In the genomic region with DNA sequence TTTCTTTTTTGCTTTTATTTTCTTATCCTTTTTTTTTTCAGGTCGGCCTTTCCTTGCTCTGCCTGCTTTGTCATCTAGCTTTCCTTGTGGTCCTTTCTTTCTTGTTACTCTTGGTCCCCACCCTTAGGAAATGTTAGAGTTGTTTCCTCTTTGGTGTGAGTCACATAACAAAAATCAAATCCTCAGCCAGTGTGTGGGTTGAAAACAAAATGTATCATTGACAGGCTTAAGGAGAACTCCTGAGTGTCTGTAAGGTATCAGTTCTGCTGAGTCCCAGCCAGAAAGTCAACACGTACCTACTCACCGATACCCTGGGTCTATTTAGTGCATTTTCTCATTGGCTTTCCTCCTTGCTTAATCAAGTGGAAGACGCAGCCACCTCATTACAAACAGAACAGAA, we compare ENCODE assay signal across 17 cellular contexts.
A peak's percentile ranks its signal among the peaks of the same experiment; 100 is the strongest.
DNase-seq lines count a peak whose midpoint lies in the region; ATAC-seq and TF ChIP-seq lines count a peak whose summit lies in the region.
"Had no signal": no experiment of that assay in that cellular context is flagged by ENCODE, and none has a peak within 500 bp of the region (broad histone marks: within the 10 kb centered on the region; RNA-seq: fewer than 3 reads in every experiment).

No MANE protein-coding gene starts in this region.

- H3K27ac Mint-ChIP-seq in WTC11, result peak overlapping the region; percentile 42
- H3K27ac Mint-ChIP-seq: activated naive CD8-positive, alpha-beta T cell; stimulated activated naive CD8-positive, alpha-beta T cell treated with anti-CD3 and anti-CD28 coated beads, Interleukin-15, amount 100 ng/mL, for 72 hours had no signal

- no peaks in the 10 kb centered on the region for H3K36me3 ChIP-seq in colonic mucosa
- H3K36me3 ChIP-seq: BLaER1 treated with 17β-estradiol and CSF1 and Interleukin-3, amounts not matched to agents 10 nM and 100 nM; esophagus muscularis mucosa had no signal

- no peak overlapping the region for H3K4me3 ChIP-seq in colonic mucosa
- H3K4me3 ChIP-seq: BLaER1 treated with 17β-estradiol and CSF1 and Interleukin-3, amounts not matched to agents 10 nM and 100 nM; esophagus muscularis mucosa had no signal

- no peaks in the 10 kb centered on the region for H3K36me3 Mint-ChIP-seq in WTC11
- H3K36me3 Mint-ChIP-seq: activated naive CD8-positive, alpha-beta T cell had no signal

- H3K9me3 ChIP-seq in colonic mucosa, result no peaks in the 10 kb centered on the region
- H3K9me3 ChIP-seq: BLaER1 treated with 17β-estradiol and CSF1 and Interleukin-3, amounts not matched to agents 10 nM and 100 nM; esophagus muscularis mucosa had no signal

- CTCF ChIA-PET in WTC11 (lab: Charles Lee), result no interaction called here

- H3K27me3 Mint-ChIP-seq in WTC11 (ENCODE audit: low read depth), result no peaks in the 10 kb centered on the region
- H3K27me3 Mint-ChIP-seq: stimulated activated naive CD8-positive, alpha-beta T cell treated with anti-CD3 and anti-CD28 coated beads, Interleukin-15, amount 100 ng/mL, for 72 hours had no signal

- no peak overlapping the region for H3K27ac ChIP-seq in colonic mucosa
- H3K27ac ChIP-seq: BLaER1 treated with 17β-estradiol and CSF1 and Interleukin-3, amounts not matched to agents 10 nM and 100 nM; esophagus muscularis mucosa had no signal

- no peaks in the 10 kb centered on the region for H3K4me1 ChIP-seq in colonic mucosa

- DNase-seq in Daoy (ENCODE audit: low read depth) (peak; percentile 38), WTC11 (ENCODE audit: low spot score) (no peak), fibroblast of peridontal ligament (ENCODE audit: extremely low read depth) (peak; percentile 28), pulmonary artery endothelial cell (ENCODE audit: low read depth, low spot score) (peak; percentile 1), colonic mucosa (no peak)
- DNase-seq: activated CD4-positive, alpha-beta T cell treated with anti-CD3 and anti-CD28 coated beads for 1 hour; DMS53; NCI-H1694 treated with DMSO at 0.1 percent for 48 hours; NCI-H510A treated with DMSO at 0.1 percent for 48 hours; occipital lobe; stimulated activated naive CD8-positive, alpha-beta T cell treated with anti-CD3 and anti-CD28 coated beads, Interleukin-15, amount 100 ng/mL, for 72 hours had no signal

- H3K4me1 Mint-ChIP-seq in WTC11, result peaks cover 40% of the 10 kb centered on the region
- H3K4me1 Mint-ChIP-seq: stimulated activated naive CD8-positive, alpha-beta T cell treated with anti-CD3 and anti-CD28 coated beads, Interleukin-15, amount 100 ng/mL, for 72 hours had no signal

- TF ChIP-seq CTCF in WTC11 (IDR thresholded peaks at IDR 0.05) (no peak), colonic mucosa (IDR thresholded peaks at IDR 0.05) (no peak)

- no peaks in the 10 kb centered on the region for H3K27me3 ChIP-seq in colonic mucosa
- H3K27me3 ChIP-seq: BLaER1 treated with 17β-estradiol and CSF1 and Interleukin-3, amounts not matched to agents 10 nM and 100 nM; esophagus muscularis mucosa had no signal

- intact Hi-C loops in colonic mucosa (cut with DNase I), result no loop called here

- no peak overlapping the region for H3K9ac ChIP-seq in colonic mucosa (ENCODE audit: low read depth in 2 of 2, low read length in 2 of 2)
- H3K9ac ChIP-seq: BLaER1 treated with 17β-estradiol and CSF1 and Interleukin-3, amounts not matched to agents 10 nM and 100 nM had no signal

- POLR2A ChIA-PET in WTC11 (lab: Charles Lee), result no interaction called here

- H3K9me3 Mint-ChIP-seq in WTC11, result no peaks in the 10 kb centered on the region
- H3K9me3 Mint-ChIP-seq: stimulated activated naive CD8-positive, alpha-beta T cell treated with anti-CD3 and anti-CD28 coated beads, Interleukin-15, amount 100 ng/mL, for 72 hours had no signal

- no peak overlapping the region for H3K4me3 Mint-ChIP-seq in WTC11
- H3K4me3 Mint-ChIP-seq: activated naive CD8-positive, alpha-beta T cell; stimulated activated naive CD8-positive, alpha-beta T cell treated with anti-CD3 and anti-CD28 coated beads, Interleukin-15, amount 100 ng/mL, for 72 hours had no signal

- peak; percentile 28; the same call in 1 of the 2 replicates for ATAC-seq in WTC11
- no peak for ATAC-seq in HG03139 (IDR thresholded peaks at IDR 0.05; ENCODE audit: unreplicated experiment)
- no peak for ATAC-seq in GM18861 (IDR thresholded peaks at IDR 0.05; ENCODE audit: unreplicated experiment)
- ATAC-seq in HG03469 (IDR thresholded peaks at IDR 0.05; ENCODE audit: unreplicated experiment), result no peak
- ATAC-seq: stimulated activated naive CD8-positive, alpha-beta T cell treated with anti-CD3 and anti-CD28 coated beads, Interleukin-15, amount 100 ng/mL, for 72 hours had no signal

TF ChIP-seq in WTC11, 78 proteins besides CTCF, POLR2A, EP300 and RAD21:
- TF ChIP-seq ZNF317 (CRISPR knock-in tag; IDR thresholded peaks at IDR 0.05; ENCODE audit: borderline replicate concordance, low read depth) (no peak), PREB (CRISPR knock-in tag; IDR thresholded peaks at IDR 0.05; ENCODE audit: borderline replicate concordance) (no peak), ZNF423 (CRISPR knock-in tag; IDR thresholded peaks at IDR 0.05) (no peak), RELA (CRISPR knock-in tag; IDR thresholded peaks at IDR 0.05; ENCODE audit: borderline replicate concordance) (no peak), NR2C2 (CRISPR knock-in tag; IDR thresholded peaks at IDR 0.05) (no peak), HMGA2 (CRISPR knock-in tag; IDR thresholded peaks at IDR 0.05) (no peak), ZNF425 (CRISPR knock-in tag; conservative IDR thresholded peaks at IDR 0.05) (no peak), CREM (CRISPR knock-in tag; IDR thresholded peaks at IDR 0.05) (no peak), TCF7 (CRISPR knock-in tag; IDR thresholded peaks at IDR 0.05; ENCODE audit: low read depth) (no peak), ZNF671 (CRISPR knock-in tag; IDR thresholded peaks at IDR 0.05) (no peak), NFYB (CRISPR knock-in tag; conservative IDR thresholded peaks at IDR 0.05; ENCODE audit: low read depth) (no peak)
TF ChIP-seq in WTC11: peak in this region for 0.

Comparison
In these comparisons a context has a peak if more than half of its experiments do, and no peak if none do; other contexts are left out.
1. DNase-seq: peak in Daoy (single experiment), fibroblast of peridontal ligament (single experiment) and pulmonary artery endothelial cell (single experiment); none in WTC11 (single experiment) and colonic mucosa (single experiment).